ENCODE assay signal across 1 cellular context in genomic region chr10:129462257-129462795, GRCh38.
A peak's percentile ranks its signal among the peaks of the same experiment; 100 is the strongest.
TF ChIP-seq lines count a peak whose summit lies in the region.

No MANE protein-coding gene starts in this region.

TF ChIP-seq in HepG2, 621 proteins besides CTCF, POLR2A, EP300 and RAD21 (continued from another document and continues in another):
- TF ChIP-seq ZNF280D (CRISPR knock-in tag; IDR thresholded peaks at IDR 0.05) (peak; percentile 20; the same call in 1 of the 2 replicates), ZNF768 (CRISPR knock-in tag; IDR thresholded peaks at IDR 0.05) (no peak), ZSCAN12 (CRISPR knock-in tag; IDR thresholded peaks at IDR 0.05) (no peak), HDAC6 (IDR thresholded peaks at IDR 0.05; ENCODE audit: low read depth, low read length) (no peak), ZNF563 (CRISPR knock-in tag; IDR thresholded peaks at IDR 0.05) (no peak), SCMH1 (CRISPR knock-in tag; IDR thresholded peaks at IDR 0.05; ENCODE audit: borderline replicate concordance) (no peak), DRAP1 (CRISPR knock-in tag; IDR thresholded peaks at IDR 0.05) (no peak), ZNF441 (CRISPR knock-in tag; IDR thresholded peaks at IDR 0.05; ENCODE audit: borderline replicate concordance) (peak; percentile 56), AKAP8 (CRISPR knock-in tag; IDR thresholded peaks at IDR 0.05) (no peak), KAT2B (IDR thresholded peaks at IDR 0.05; ENCODE audit: borderline replicate concordance, low read depth, low read length) (no peak), SOX5 (CRISPR knock-in tag; IDR thresholded peaks at IDR 0.05; ENCODE audit: borderline replicate concordance) (peak; percentile 98), ZNF30 (CRISPR knock-in tag; IDR thresholded peaks at IDR 0.05) (no peak), PBX2 (CRISPR knock-in tag; IDR thresholded peaks at IDR 0.05) (no peak), NR3C1 (CRISPR knock-in tag; IDR thresholded peaks at IDR 0.05) (no peak), ARNT2 (CRISPR knock-in tag; IDR thresholded peaks at IDR 0.05; ENCODE audit: low read depth) (no peak), POLR2AphosphoS2 (IDR thresholded peaks at IDR 0.05; ENCODE audit: low read depth, low read length) (no peak), ATF4 (CRISPR knock-in tag; IDR thresholded peaks at IDR 0.05) (peak in 1 of 2 experiments; percentile 82; a peak in 2 of 4 replicates), THAP9 (CRISPR knock-in tag; IDR thresholded peaks at IDR 0.05; ENCODE audit: borderline replicate concordance) (no peak), CREB1 (IDR thresholded peaks at IDR 0.05) (no peak; the same call in 1 of the 2 replicates), CREB1 (CRISPR knock-in tag; IDR thresholded peaks at IDR 0.05) (peak; percentile 33; the same call in 1 of the 2 replicates), IKZF1 (IDR thresholded peaks at IDR 0.05) (no peak), MED13 (CRISPR knock-in tag; IDR thresholded peaks at IDR 0.05) (peak; percentile 58; the same call in 1 of the 2 replicates), RXRB (CRISPR knock-in tag; IDR thresholded peaks at IDR 0.05; ENCODE audit: borderline replicate concordance) (peak; percentile 68; the same call in 1 of the 2 replicates), ZNF407 (CRISPR knock-in tag; IDR thresholded peaks at IDR 0.05; ENCODE audit: not compliant biosample characterization) (no peak), ZNF235 (CRISPR knock-in tag; IDR thresholded peaks at IDR 0.05; ENCODE audit: borderline replicate concordance) (no peak), GFI1 (CRISPR knock-in tag; IDR thresholded peaks at IDR 0.05; ENCODE audit: borderline replicate concordance) (peak; percentile 90), SP2 (CRISPR knock-in tag; IDR thresholded peaks at IDR 0.05) (no peak), ZNF160 (CRISPR knock-in tag; IDR thresholded peaks at IDR 0.05) (no peak), SETDB1 (CRISPR knock-in tag; IDR thresholded peaks at IDR 0.05; ENCODE audit: borderline replicate concordance) (no peak), FOXP4 (CRISPR knock-in tag; IDR thresholded peaks at IDR 0.05) (peak; percentile 77), PITX1 (CRISPR knock-in tag; IDR thresholded peaks at IDR 0.05) (peak; percentile 43; the same call in 1 of the 2 replicates), ZNF724P (CRISPR knock-in tag; IDR thresholded peaks at IDR 0.05; ENCODE audit: borderline replicate concordance) (no peak), ZNF367 (CRISPR knock-in tag; IDR thresholded peaks at IDR 0.05; ENCODE audit: borderline replicate concordance) (no peak), ERF (CRISPR knock-in tag; IDR thresholded peaks at IDR 0.05) (0 out of 2 replicates have a peak, but pooled peaks have one; percentile 13), U2AF2 (IDR thresholded peaks at IDR 0.05; ENCODE audit: low read depth, low read length) (no peak), AFF4 (CRISPR knock-in tag; IDR thresholded peaks at IDR 0.05) (no peak), ZSCAN21 (CRISPR knock-in tag; IDR thresholded peaks at IDR 0.05; ENCODE audit: borderline replicate concordance) (0 out of 2 replicates have a peak, but pooled peaks have one; percentile 27), HNRNPL (IDR thresholded peaks at IDR 0.05; ENCODE audit: low read depth, low read length) (no peak)
